Comparison of ENCODE assay signal across 13 cellular contexts in genomic region chr13:113474179-113474578, GRCh38. TPM values are rescaled to one million over a fixed set of nuclear protein-coding genes. Genes with fewer than 3 reads are reported as not detected.
A peak's percentile ranks its signal among the peaks of the same experiment; 100 is the strongest.
DNase-seq lines count a peak whose midpoint lies in the region; ATAC-seq and TF ChIP-seq lines count a peak whose summit lies in the region.
"Had no signal": no experiment of that assay in that cellular context is flagged by ENCODE, and none has a peak within 500 bp of the region (broad histone marks: within the 10 kb centered on the region; RNA-seq: fewer than 3 reads in every experiment).

No MANE protein-coding gene starts in this region.

- CTCF ChIA-PET in naive thymus-derived CD4-positive, alpha-beta T cell (lab: Charles Lee): no interaction called here

- H3K27me3 ChIP-seq in naive thymus-derived CD4-positive, alpha-beta T cell (ENCODE audit: control insufficient read depth in 2 of 2, insufficient read depth in 2 of 2, low read length in 2 of 2): no peaks in the 10 kb centered on the region

- H3K9me3 ChIP-seq in naive thymus-derived CD4-positive, alpha-beta T cell (ENCODE audit: control insufficient read depth in 2 of 3, low read length in 3 of 3): no peaks in the 10 kb centered on the region

- H3K4me1 ChIP-seq in naive thymus-derived CD4-positive, alpha-beta T cell (ENCODE audit: control insufficient read depth in 2 of 2, insufficient read depth in 2 of 2, low read length in 2 of 2): no peaks in the 10 kb centered on the region

- H3K36me3 ChIP-seq in naive thymus-derived CD4-positive, alpha-beta T cell (ENCODE audit: control insufficient read depth in 2 of 3, insufficient read depth in 3 of 3, low read length in 3 of 3): peaks cover 0 to 17% (median 0%) of the 10 kb centered on the region in 3 experiments

- no peak overlapping the region for H3K4me3 Mint-ChIP-seq in naive thymus-derived CD4-positive, alpha-beta T cell
- H3K4me3 Mint-ChIP-seq: activated CD4-positive, alpha-beta T cell treated with anti-CD3 and anti-CD28 coated beads for 36 hours; activated T-cell treated with anti-CD3 and anti-CD28 coated beads, Interleukin-2, amount 50 U/mL, for 72 hours; CD4-positive, alpha-beta T cell had no signal

- TF ChIP-seq CTCF in fibroblast of mammary gland (conservative IDR thresholded peaks at IDR 0.05; ENCODE audit: control insufficient read depth, insufficient read depth, low read depth, low read length): no peak

- no peak overlapping the region for H3K27ac ChIP-seq in naive thymus-derived CD4-positive, alpha-beta T cell (ENCODE audit: low read depth, low read length)

- POLR2A ChIA-PET in naive thymus-derived CD4-positive, alpha-beta T cell (lab: Charles Lee): no interaction called here

- H3K27me3 Mint-ChIP-seq in naive thymus-derived CD4-positive, alpha-beta T cell: no peaks in the 10 kb centered on the region
- H3K27me3 Mint-ChIP-seq: activated CD4-positive, alpha-beta T cell treated with anti-CD3 and anti-CD28 coated beads for 36 hours; CD4-positive, alpha-beta T cell had no signal

- no peak overlapping the region for H3K27ac Mint-ChIP-seq in naive thymus-derived CD4-positive, alpha-beta T cell
- H3K27ac Mint-ChIP-seq: activated CD4-positive, alpha-beta T cell treated with anti-CD3 and anti-CD28 coated beads for 36 hours; activated T-cell treated with anti-CD3 and anti-CD28 coated beads, Interleukin-2, amount 50 U/mL, for 72 hours; CD4-positive, alpha-beta T cell had no signal

- H3K36me3 Mint-ChIP-seq in naive thymus-derived CD4-positive, alpha-beta T cell: peaks cover 9 to 83% (median 38%) of the 10 kb centered on the region in 5 donors

- no peak overlapping the region for H3K4me3 ChIP-seq in fibroblast of mammary gland (ENCODE audit: control insufficient read depth, low read depth, low read length)
- H3K4me3 ChIP-seq in naive thymus-derived CD4-positive, alpha-beta T cell (ENCODE audit: low read length): no peak overlapping the region

- H3K9me3 Mint-ChIP-seq in naive thymus-derived CD4-positive, alpha-beta T cell: no peaks in the 10 kb centered on the region
- H3K9me3 Mint-ChIP-seq: activated T-cell treated with anti-CD3 and anti-CD28 coated beads, Interleukin-2, amount 50 U/mL, for 72 hours; CD4-positive, alpha-beta T cell had no signal

- peaks cover 0 to 7% (median 0%) of the 10 kb centered on the region in 7 donors for H3K4me1 Mint-ChIP-seq in naive thymus-derived CD4-positive, alpha-beta T cell
- H3K4me1 Mint-ChIP-seq: activated CD4-positive, alpha-beta T cell treated with anti-CD3 and anti-CD28 coated beads for 36 hours had no signal

- DNase-seq in ELF-1 (ENCODE audit: low read depth, low spot score) (peak; percentile 53), fibroblast of mammary gland (ENCODE audit: low read depth) (peak; percentile 49), NCI-H748 treated with DMSO at 0.1 percent for 48 hours (lab: John Stamatoyannopoulos, UW) (no peak), NCI-H2171 (lab: John Stamatoyannopoulos, UW) (no peak)
- DNase-seq in naive thymus-derived CD4-positive, alpha-beta T cell: no peak
- DNase-seq in stimulated activated CD4-positive, alpha-beta T cell treated with anti-CD3 and anti-CD28 coated beads, Interleukin-2, amount 100 ng/mL, for 48 hours: no peak
- DNase-seq: activated CD4-positive, alpha-beta T cell treated with anti-CD3 and anti-CD28 coated beads for 36 hours; activated T-cell treated with anti-CD3 and anti-CD28 coated beads, Interleukin-2, amount 50 U/mL, for 72 hours; CD4-positive, alpha-beta T cell; hypothalamus; NCI-H2081 treated with DMSO at 0.1 percent for 48 hours had no signal

- intact Hi-C loops in naive thymus-derived CD4-positive, alpha-beta T cell (cut with micrococcal nuclease): no loop called here

- peak; percentile 44 for ATAC-seq in naive thymus-derived CD4-positive, alpha-beta T cell
- ATAC-seq in GM21528 (IDR thresholded peaks at IDR 0.05; ENCODE audit: low FRiP score, unreplicated experiment): no peak
- ATAC-seq: activated CD4-positive, alpha-beta T cell treated with anti-CD3 and anti-CD28 coated beads for 36 hours; activated T-cell treated with anti-CD3 and anti-CD28 coated beads, Interleukin-2, amount 50 U/mL, for 72 hours had no signal

TF ChIP-seq in PFSK-1, 5 proteins besides CTCF, POLR2A, EP300 and RAD21:
- TF ChIP-seq FOXP2 (optimal IDR thresholded peaks at IDR 0.05; ENCODE audit: borderline replicate concordance, extremely low read depth, extremely low read length, insufficient read depth): peak; percentile 11
- TF ChIP-seq TAF1 (IDR thresholded peaks at IDR 0.05; ENCODE audit: borderline replicate concordance, insufficient read depth, low read length): no peak
TF ChIP-seq in PFSK-1: peak in this region for 1.

RNA-seq across cellular contexts. Expression of gene DCUN1D2, which starts 16.3 kb away (rescaled TPM):
- polyA plus RNA-seq in PFSK-1 (2012; ENCODE audit: insufficient read length, low read depth): 10.1 TPM
- total RNA-seq in naive thymus-derived CD4-positive, alpha-beta T cell: 10 to 100 TPM; 21.4 to 31.9 (median 23.4) TPM
- polyA plus RNA-seq in naive thymus-derived CD4-positive, alpha-beta T cell: 10 to 100 TPM in 1 of 2 donors, 1 to 10 TPM in 1; 6.8 to 12.5 TPM

RNA-seq across cellular contexts. Expression of gene ADPRHL1, which starts 20.9 kb away (rescaled TPM):
- 6.4 TPM for polyA plus RNA-seq in PFSK-1 (2012; ENCODE audit: insufficient read length, low read depth)
- total RNA-seq in naive thymus-derived CD4-positive, alpha-beta T cell: 1 to 10 TPM in 3 of 5 experiments, under 1 TPM in 2; 0.12 to 2.0 (median 1.5) TPM
- polyA plus RNA-seq in naive thymus-derived CD4-positive, alpha-beta T cell: under 1 TPM in 1 of 2 donors, not detected in 1; 0.37 TPM

Comparison
In these comparisons a context has a peak if more than half of its experiments do, and no peak if none do; other contexts are left out.
1. DNase-seq: peak in ELF-1 (single experiment) and fibroblast of mammary gland (single experiment); none in naive thymus-derived CD4-positive, alpha-beta T cell (0 of 9), stimulated activated CD4-positive, alpha-beta T cell treated with anti-CD3 and anti-CD28 coated beads, Interleukin-2, amount 100 ng/mL, for 48 hours (0 of 2), NCI-H748 treated with DMSO at 0.1 percent for 48 hours (single experiment) and NCI-H2171 (single experiment).